Comparison of ENCODE assay signal across 1 cellular context in the genomic region with DNA sequence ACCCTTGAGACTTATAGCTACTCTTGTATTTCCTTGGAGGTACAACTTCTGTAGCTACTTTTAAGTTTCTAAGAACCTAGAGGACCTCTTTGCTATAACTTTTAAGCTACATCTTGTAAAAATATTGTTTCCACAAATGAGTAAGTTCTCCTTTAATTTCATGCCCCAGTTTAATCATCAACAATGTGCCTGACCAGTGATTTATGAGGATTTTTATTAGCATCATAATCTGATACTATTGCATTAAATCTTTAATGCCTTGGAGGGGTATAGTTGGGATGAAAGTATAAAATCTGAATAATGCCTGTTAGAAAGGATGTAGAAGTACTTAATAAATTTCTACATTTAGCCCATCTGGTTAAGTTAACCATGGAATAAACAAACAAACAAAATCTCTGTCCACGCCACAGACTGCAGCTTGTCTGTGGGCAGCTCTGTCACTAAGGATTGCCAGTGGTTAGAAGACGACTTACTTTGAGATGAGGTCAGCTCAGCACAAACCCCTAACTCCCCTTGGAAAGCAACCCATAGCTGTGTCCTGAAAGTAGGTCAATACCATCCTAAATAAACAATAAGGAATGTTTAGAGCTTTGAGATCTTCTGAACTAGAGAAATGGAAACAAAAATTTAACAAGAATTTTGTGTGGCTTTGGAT.
TF ChIP-seq lines count a peak whose summit lies in the region.

No MANE protein-coding gene starts in this region.

TF ChIP-seq in HEK293T, 16 proteins besides CTCF, POLR2A, EP300 and RAD21 (continued from another document):
- TF ChIP-seq CTBP1 (IDR thresholded peaks at IDR 0.05; ENCODE audit: borderline replicate concordance) (no peak), FOXA1 (IDR thresholded peaks at IDR 0.05) (no peak), LEF1 (IDR thresholded peaks at IDR 0.05; ENCODE audit: borderline replicate concordance) (no peak), BHLHE40 (IDR thresholded peaks at IDR 0.05; ENCODE audit: borderline replicate concordance) (no peak), SP1 (IDR thresholded peaks at IDR 0.05) (no peak)
- TF ChIP-seq, protein P1, sequence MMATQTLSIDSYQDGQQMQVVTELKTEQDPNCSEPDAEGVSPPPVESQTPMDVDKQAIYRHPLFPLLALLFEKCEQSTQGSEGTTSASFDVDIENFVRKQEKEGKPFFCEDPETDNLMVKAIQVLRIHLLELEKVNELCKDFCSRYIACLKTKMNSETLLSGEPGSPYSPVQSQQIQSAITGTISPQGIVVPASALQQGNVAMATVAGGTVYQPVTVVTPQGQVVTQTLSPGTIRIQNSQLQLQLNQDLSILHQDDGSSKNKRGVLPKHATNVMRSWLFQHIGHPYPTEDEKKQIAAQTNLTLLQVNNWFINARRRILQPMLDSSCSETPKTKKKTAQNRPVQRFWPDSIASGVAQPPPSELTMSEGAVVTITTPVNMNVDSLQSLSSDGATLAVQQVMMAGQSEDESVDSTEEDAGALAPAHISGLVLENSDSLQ (IDR thresholded peaks at IDR 0.05) = peak; percentile 86
TF ChIP-seq in HEK293T: peak in this region for 1.
